In genomic region chr16:85688586-85689284, GRCh38 we compare ENCODE assay signal across 8 cellular contexts. TPM values are rescaled to one million over a fixed set of nuclear protein-coding genes. Genes with fewer than 3 reads are reported as not detected.
DNase-seq lines count a peak whose midpoint lies in the region; ATAC-seq and FAIRE-seq lines count a peak whose summit lies in the region.

GINS2 (minus strand) TSS chr16:85688954; CDS start chr16:85688898, 56 bp downstream.

- H3K4me3 ChIP-seq in Jurkat, Clone E6-1 (ENCODE audit: low read length) = peak within 1 kb of the TSS; percentile 70
- peak within 1 kb of the TSS; percentile 69 for H3K4me3 ChIP-seq in naive thymus-derived CD4-positive, alpha-beta T cell (ENCODE audit: low read length)

- H3K36me3 Mint-ChIP-seq in activated T-cell treated with anti-CD3 and anti-CD28 coated beads, Interleukin-2, amount 50 U/mL, for 72 hours (ENCODE audit: insufficient read depth in 2 of 2) = peaks cover 2 to 13% of the 10 kb centered on the region in 2 donors
- no peaks in the 10 kb centered on the region for H3K36me3 Mint-ChIP-seq in naive thymus-derived CD4-positive, alpha-beta T cell
- peaks cover 37% of the 10 kb centered on the region for H3K36me3 Mint-ChIP-seq in stimulated activated effector memory CD8-positive, alpha-beta T cell treated with anti-CD3 and anti-CD28 coated beads, Interleukin-12 subunit alpha, Interleukin-12 subunit beta, amount 100 ng/mL, for 72 hours

- H3K4me1 Mint-ChIP-seq in activated T-cell treated with anti-CD3 and anti-CD28 coated beads, Interleukin-2, amount 50 U/mL, for 72 hours (ENCODE audit: low read depth) = peaks cover 22% of the 10 kb centered on the region
- peaks cover under 1 to 21% (median 7%) of the 10 kb centered on the region in 7 donors for H3K4me1 Mint-ChIP-seq in naive thymus-derived CD4-positive, alpha-beta T cell
- H3K4me1 Mint-ChIP-seq in stimulated activated effector memory CD8-positive, alpha-beta T cell treated with anti-CD3 and anti-CD28 coated beads, Interleukin-12 subunit alpha, Interleukin-12 subunit beta, amount 100 ng/mL, for 72 hours = peaks cover 15% of the 10 kb centered on the region

- no peaks in the 10 kb centered on the region for H3K9me3 ChIP-seq in naive thymus-derived CD4-positive, alpha-beta T cell (ENCODE audit: control insufficient read depth in 2 of 3, low read length in 3 of 3)

- intact Hi-C loops in naive thymus-derived CD4-positive, alpha-beta T cell (cut with micrococcal nuclease) = loop anchor here (1.0 to 5.0 kb wide), 8 partner anchors 47 to 381 kb away; partner anchors contain the start of genes COX4I1 (in 2 of the 2), EMC8 (in 2 of the 2) and GSE1 (in 1 of the 2)

- DNase-seq in DMS153 treated with DMSO at 0.1 percent for 48 hours (lab: John Stamatoyannopoulos, UW; ENCODE audit: unreplicated experiment) (peak; percentile 83), RCC 7860 (ENCODE audit: low spot score) (peak; percentile 82), fibroblast of gingiva (ENCODE audit: low read depth) (peak; percentile 90)
- DNase-seq in Jurkat, Clone E6-1 (ENCODE audit: low read depth, low spot score) = peak; percentile 77
- peak; percentile 93 to 94 for DNase-seq in activated T-cell treated with anti-CD3 and anti-CD28 coated beads, Interleukin-2, amount 50 U/mL, for 72 hours
- DNase-seq in naive thymus-derived CD4-positive, alpha-beta T cell = peak; percentile 77 to 90 (median 89)
- peak; percentile 75 to 92 for DNase-seq in stimulated activated effector memory CD8-positive, alpha-beta T cell treated with anti-CD3 and anti-CD28 coated beads, Interleukin-12 subunit alpha, Interleukin-12 subunit beta, amount 100 ng/mL, for 72 hours (ENCODE audit: low spot score in 2 of 2)

- no peaks in the 10 kb centered on the region for H3K36me3 ChIP-seq in naive thymus-derived CD4-positive, alpha-beta T cell (ENCODE audit: control insufficient read depth in 2 of 3, insufficient read depth in 3 of 3, low read length in 3 of 3)

- peak; percentile 86 for ATAC-seq in GM21619 (IDR thresholded peaks at IDR 0.05; ENCODE audit: unreplicated experiment)
- ATAC-seq in activated T-cell treated with anti-CD3 and anti-CD28 coated beads, Interleukin-2, amount 50 U/mL, for 72 hours (replicated peaks in 1 of 2) = peak; percentile 99 to 100
- ATAC-seq in naive thymus-derived CD4-positive, alpha-beta T cell = peak; percentile 100
- ATAC-seq in stimulated activated effector memory CD8-positive, alpha-beta T cell treated with anti-CD3 and anti-CD28 coated beads, Interleukin-12 subunit alpha, Interleukin-12 subunit beta, amount 100 ng/mL, for 72 hours = peak; percentile 100

- no peaks in the 10 kb centered on the region for H3K27me3 ChIP-seq in naive thymus-derived CD4-positive, alpha-beta T cell (ENCODE audit: control insufficient read depth in 2 of 2, insufficient read depth in 2 of 2, low read length in 2 of 2)

- H3K9me3 Mint-ChIP-seq in activated T-cell treated with anti-CD3 and anti-CD28 coated beads, Interleukin-2, amount 50 U/mL, for 72 hours = no peaks in the 10 kb centered on the region
- no peaks in the 10 kb centered on the region for H3K9me3 Mint-ChIP-seq in naive thymus-derived CD4-positive, alpha-beta T cell
- H3K9me3 Mint-ChIP-seq in stimulated activated effector memory CD8-positive, alpha-beta T cell treated with anti-CD3 and anti-CD28 coated beads, Interleukin-12 subunit alpha, Interleukin-12 subunit beta, amount 100 ng/mL, for 72 hours = no peaks in the 10 kb centered on the region

- CTCF ChIA-PET in naive thymus-derived CD4-positive, alpha-beta T cell (lab: Charles Lee) = interaction anchor here (1.0 kb wide), 1 partner anchor 115 kb away, joined by 3 read pairs; no protein-coding TSS in a partner anchor

- H3K4me1 ChIP-seq in naive thymus-derived CD4-positive, alpha-beta T cell (ENCODE audit: control insufficient read depth in 2 of 2, insufficient read depth in 2 of 2, low read length in 2 of 2) = peaks cover 5% of the 10 kb centered on the region in 2 donors

- POLR2A ChIA-PET in naive thymus-derived CD4-positive, alpha-beta T cell (lab: Charles Lee) = no interaction called here

- no peak for FAIRE-seq in RCC 7860 (lab: Jason Lieb, UNC)

- peaks cover 9% of the 10 kb centered on the region for H3K27me3 Mint-ChIP-seq in activated T-cell treated with anti-CD3 and anti-CD28 coated beads, Interleukin-2, amount 50 U/mL, for 72 hours (ENCODE audit: low read depth)
- H3K27me3 Mint-ChIP-seq in naive thymus-derived CD4-positive, alpha-beta T cell = peaks cover 0 to 8% (median 6%) of the 10 kb centered on the region in 5 donors

- peak within 1 kb of the TSS; percentile 89 to 91 for H3K4me3 Mint-ChIP-seq in activated T-cell treated with anti-CD3 and anti-CD28 coated beads, Interleukin-2, amount 50 U/mL, for 72 hours
- peak within 1 kb of the TSS; percentile 64 to 85 (median 76) for H3K4me3 Mint-ChIP-seq in naive thymus-derived CD4-positive, alpha-beta T cell
- peak within 1 kb of the TSS; percentile 73 for H3K4me3 Mint-ChIP-seq in stimulated activated effector memory CD8-positive, alpha-beta T cell treated with anti-CD3 and anti-CD28 coated beads, Interleukin-12 subunit alpha, Interleukin-12 subunit beta, amount 100 ng/mL, for 72 hours

- peak within 1 kb of the TSS; percentile 51 for H3K27ac ChIP-seq in naive thymus-derived CD4-positive, alpha-beta T cell (ENCODE audit: low read depth, low read length)

- H3K27ac Mint-ChIP-seq in activated T-cell treated with anti-CD3 and anti-CD28 coated beads, Interleukin-2, amount 50 U/mL, for 72 hours = no peak within 1 kb of the TSS
- H3K27ac Mint-ChIP-seq in naive thymus-derived CD4-positive, alpha-beta T cell = peak within 1 kb of the TSS in 3 of 9 donors; percentile 46 to 63 (median 56)
- peak within 1 kb of the TSS; percentile 64 for H3K27ac Mint-ChIP-seq in stimulated activated effector memory CD8-positive, alpha-beta T cell treated with anti-CD3 and anti-CD28 coated beads, Interleukin-12 subunit alpha, Interleukin-12 subunit beta, amount 100 ng/mL, for 72 hours

RNA-seq across cellular contexts. Expression of gene GINS2, which starts in this region (rescaled TPM):
- 76.8 TPM for polyA plus RNA-seq in Jurkat, Clone E6-1 (2012; ENCODE audit: insufficient read depth, insufficient read length)
- 10 to 100 TPM; 32.6 to 55.6 TPM for total RNA-seq in activated T-cell treated with anti-CD3 and anti-CD28 coated beads, Interleukin-2, amount 50 U/mL, for 72 hours
- 10 to 100 TPM in 1 of 5 experiments, 1 to 10 TPM in 4; 1.0 to 43.6 (median 1.9) TPM for total RNA-seq in naive thymus-derived CD4-positive, alpha-beta T cell
- 1 to 10 TPM; 1.3 to 2.1 TPM for polyA plus RNA-seq in naive thymus-derived CD4-positive, alpha-beta T cell

Comparison
In these comparisons a context has a peak if more than half of its experiments do, and no peak if none do; other contexts are left out.
1. Peak in every context shown above with its lines: DNase-seq, ATAC-seq, H3K4me3 ChIP-seq and H3K27ac ChIP-seq.